Comparison of ENCODE assay signal across 8 cellular contexts in the genomic region with DNA sequence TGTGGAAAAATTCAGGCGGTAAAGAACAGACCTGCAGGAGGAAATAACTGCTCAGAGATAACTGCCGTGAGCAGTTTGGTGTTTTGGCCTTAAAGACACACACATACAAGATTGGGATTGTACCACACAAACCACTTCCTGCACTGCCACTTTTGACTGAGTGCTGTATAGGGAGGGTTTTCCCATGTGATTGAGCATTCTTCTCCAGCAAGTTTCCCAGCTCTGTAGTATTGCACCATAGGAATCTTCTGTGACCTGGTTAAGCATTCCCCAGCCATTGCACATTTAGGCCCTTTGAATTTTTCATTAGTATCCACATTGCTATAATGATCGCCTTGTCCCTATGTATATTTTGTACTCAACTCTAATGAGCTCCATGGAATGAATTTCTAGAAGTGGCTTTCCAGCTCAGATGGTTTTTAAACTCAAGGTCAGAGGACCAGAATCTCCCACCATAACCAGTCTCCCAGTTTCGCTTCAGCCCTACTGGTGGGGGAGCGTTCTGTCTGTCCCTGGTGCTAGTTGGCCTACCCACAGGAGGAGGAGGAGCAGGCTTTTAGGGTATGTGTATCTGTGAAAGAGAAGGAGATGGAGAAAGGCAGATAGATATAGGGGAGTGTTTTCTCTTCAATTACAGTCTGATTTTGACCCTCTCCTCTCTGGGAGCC. TPM values are rescaled to one million over a fixed set of nuclear protein-coding genes. Genes with fewer than 3 reads are reported as not detected.
DNase-seq lines count a peak whose midpoint lies in the region; ATAC-seq and TF ChIP-seq lines count a peak whose summit lies in the region.

No MANE protein-coding gene starts in this region.

- no peaks in the 10 kb centered on the region; a peak in 1 of 22 replicates for H3K36me3 ChIP-seq in BLaER1 treated with 17β-estradiol and CSF1 and Interleukin-3, amounts not matched to agents 10 nM and 100 nM
- no peaks in the 10 kb centered on the region for H3K36me3 ChIP-seq in colonic mucosa

- peak overlapping the region; percentile 90 to 100 (median 99) for H3K4me2 ChIP-seq in BLaER1 treated with 17β-estradiol and CSF1 and Interleukin-3, amounts not matched to agents 10 nM and 100 nM

- peaks cover 99 to 100% (median 100%) of the 10 kb centered on the region in 10 experiments for H3K4me1 ChIP-seq in BLaER1 treated with 17β-estradiol and CSF1 and Interleukin-3, amounts not matched to agents 10 nM and 100 nM
- H3K4me1 ChIP-seq in colonic mucosa: no peaks in the 10 kb centered on the region

- POLR2A ChIA-PET in RWPE1 (lab: Yijun Ruan, JAX; ENCODE audit: low non-redundant PET): no interaction called here

- no peaks in the 10 kb centered on the region; a peak in 1 of 22 replicates for H3K27me3 ChIP-seq in BLaER1 treated with 17β-estradiol and CSF1 and Interleukin-3, amounts not matched to agents 10 nM and 100 nM
- H3K27me3 ChIP-seq in colonic mucosa: no peaks in the 10 kb centered on the region

- peak; percentile 64 for DNase-seq in RWPE1 (ENCODE audit: low spot score)
- no peak for DNase-seq in colonic mucosa
- peak; percentile 55 for DNase-seq in retinal pigment epithelial cell (ENCODE audit: low read depth)
- no peak for DNase-seq in germinal center (ENCODE audit: low spot score)
- DNase-seq in NCI-H1417 (lab: John Stamatoyannopoulos, UW): no peak

- H4K20me1 ChIP-seq in BLaER1 treated with 17β-estradiol and CSF1 and Interleukin-3, amounts not matched to agents 10 nM and 100 nM: peaks cover 0 to 25% (median 7%) of the 10 kb centered on the region in 11 experiments; a peak in 11 of 22 replicates

- peak overlapping the region in 5 of 10 experiments; percentile 6 to 26 (median 13); a peak in 4 of 20 replicates for H3K4me3 ChIP-seq in BLaER1 treated with 17β-estradiol and CSF1 and Interleukin-3, amounts not matched to agents 10 nM and 100 nM
- no peak overlapping the region for H3K4me3 ChIP-seq in colonic mucosa
- H3K4me3 ChIP-seq in retinal pigment epithelial cell (ENCODE audit: low read length): no peak overlapping the region

- peak; percentile 46 for ATAC-seq in GM21786 (IDR thresholded peaks at IDR 0.05; ENCODE audit: unreplicated experiment)
- no peak for ATAC-seq in GM19328 (IDR thresholded peaks at IDR 0.05; ENCODE audit: unreplicated experiment)

- no peaks in the 10 kb centered on the region for H3K9me3 ChIP-seq in BLaER1 treated with 17β-estradiol and CSF1 and Interleukin-3, amounts not matched to agents 10 nM and 100 nM (replicated peaks in 1 of 11)
- no peaks in the 10 kb centered on the region for H3K9me3 ChIP-seq in colonic mucosa

- intact Hi-C loops in colonic mucosa (cut with DNase I): no loop called here

- peak overlapping the region in 10 of 11 experiments; percentile 8 to 96 (median 60); a peak in 19 of 22 replicates for H3K27ac ChIP-seq in BLaER1 treated with 17β-estradiol and CSF1 and Interleukin-3, amounts not matched to agents 10 nM and 100 nM
- H3K27ac ChIP-seq in RWPE1 (no peak overlapping the region), colonic mucosa (peak overlapping the region; percentile 36)

- H3K9ac ChIP-seq in BLaER1 treated with 17β-estradiol and CSF1 and Interleukin-3, amounts not matched to agents 10 nM and 100 nM: peak overlapping the region in 9 of 11 experiments; percentile 3 to 70 (median 39); a peak in 14 of 22 replicates
- H3K9ac ChIP-seq in colonic mucosa (ENCODE audit: low read depth in 2 of 2, low read length in 2 of 2): no peak overlapping the region

- CTCF ChIA-PET in RWPE1 (lab: Yijun Ruan, JAX): interaction anchor here (1.5 kb wide), 1 partner anchor 42 kb away, joined by 5 read pairs; no protein-coding TSS in a partner anchor

- no peak for TF ChIP-seq CTCF in RWPE1 (conservative IDR thresholded peaks at IDR 0.05; ENCODE audit: low read depth)
- no peak for TF ChIP-seq CTCF in colonic mucosa (IDR thresholded peaks at IDR 0.05)
- no peak for TF ChIP-seq CTCF in retinal pigment epithelial cell (conservative IDR thresholded peaks at IDR 0.05; ENCODE audit: low read depth, low read length)

RNA-seq across cellular contexts. Expression of gene CD82, which starts 9.3 kb away (rescaled TPM):
- total RNA-seq in colonic mucosa: 10 to 100 TPM; 36.2 to 41.6 TPM

Comparison
In these comparisons a context has a peak if more than half of its experiments do, and no peak if none do; other contexts are left out.
1. H3K9ac ChIP-seq: peak in BLaER1 treated with 17β-estradiol and CSF1 and Interleukin-3, amounts not matched to agents 10 nM and 100 nM (9 of 11); none in colonic mucosa (0 of 2).
2. DNase-seq: peak in RWPE1 (single experiment) and retinal pigment epithelial cell (single experiment); none in colonic mucosa (single experiment), germinal center (single experiment) and NCI-H1417 (0 of 3).